19 cellular contexts compared by ENCODE assay signal in genomic region chr12:80607361-80608135, GRCh38.
DNase-seq lines count a peak whose midpoint lies in the region; ATAC-seq, FAIRE-seq and TF ChIP-seq lines count a peak whose summit lies in the region.
"Had no signal": no experiment of that assay in that cellular context is flagged by ENCODE, and none has a peak within 500 bp of the region (broad histone marks: within the 10 kb centered on the region; RNA-seq: fewer than 3 reads in every experiment).

No MANE protein-coding gene starts in this region.

- no peaks in the 10 kb centered on the region for H3K9me1 ChIP-seq in keratinocyte (ENCODE audit: control insufficient read depth, extremely low read depth, insufficient read depth, low read length)

- TF ChIP-seq POLR2A in HCT116 (IDR thresholded peaks at IDR 0.05; ENCODE audit: borderline replicate concordance, extremely low read depth, insufficient read depth, insufficient read length) (no peak), GM12892 (IDR thresholded peaks at IDR 0.05; ENCODE audit: low read depth, low read length) (no peak)

- FAIRE-seq in keratinocyte (lab: Jason Lieb, UNC), result no peak
- no peak for FAIRE-seq in GM12892 (lab: Jason Lieb, UNC)
- FAIRE-seq: TTC549 had no signal

- peak; percentile 34 for TF ChIP-seq CTCF in C4-2B (conservative IDR thresholded peaks at IDR 0.05)
- peak in 2 of 3 experiments; percentile 55 to 72; a peak in 4 of 6 replicates for TF ChIP-seq CTCF in HCT116 (IDR thresholded peaks at IDR 0.05 in 2 of 3, conservative IDR thresholded peaks at IDR 0.05 in 1 of 3; ENCODE audit: borderline replicate concordance in 1 of 3, insufficient read depth in 1 of 3, low read depth in 2 of 3, low read length in 2 of 3)
- peak in 2 of 3 experiments; percentile 29 to 57 for TF ChIP-seq CTCF in keratinocyte (optimal IDR thresholded peaks at IDR 0.05 in 1 of 3, IDR thresholded peaks at IDR 0.05 in 1 of 3, conservative IDR thresholded peaks at IDR 0.05 in 1 of 3; ENCODE audit: extremely low read depth in 1 of 3, insufficient read depth in 2 of 3, low read length in 3 of 3)

- H2AFZ ChIP-seq in HCT116 (ENCODE audit: low read depth, low read length, poor library complexity, severe bottlenecking) (no peak overlapping the region), keratinocyte (ENCODE audit: control insufficient read depth, low read length) (no peak overlapping the region)

- H3K4me3 ChIP-seq in HCT116 (replicated peaks in 1 of 2; ENCODE audit: low read depth in 1 of 2, low read length in 2 of 2) (no peak overlapping the region), keratinocyte (ENCODE audit: control insufficient read depth in 2 of 3, extremely low read depth in 1 of 3, insufficient read depth in 2 of 3, low read depth in 1 of 3, low read length in 3 of 3) (no peak overlapping the region)
- H3K4me3 ChIP-seq: heart left ventricle, mucosa of descending colon, ovary had no signal

- ATAC-seq in HCT116, result peak; percentile 63
- ATAC-seq in GM21576 (IDR thresholded peaks at IDR 0.05; ENCODE audit: unreplicated experiment), result no peak
- ATAC-seq: heart left ventricle; mucosa of descending colon; stimulated activated naive CD8-positive, alpha-beta T cell treated with anti-CD3 and anti-CD28 coated beads, Interleukin-15, amount 100 ng/mL, for 72 hours had no signal

- H3K79me2 ChIP-seq in HCT116 (ENCODE audit: insufficient read depth, low read length), result no peaks in the 10 kb centered on the region
- H3K79me2 ChIP-seq in keratinocyte (ENCODE audit: control insufficient read depth, insufficient read depth, low read length), result no peaks in the 10 kb centered on the region

- in situ Hi-C loops in SK-MEL-5 (cut with HindIII; ENCODE audit: low pct_unique_long_range_greater_than_20kb, low sequenced_read_pairs), result no loop called here

- H3K9me3 ChIP-seq in HCT116 (ENCODE audit: control insufficient read depth in 1 of 2, insufficient read depth in 1 of 2, low read depth in 1 of 2, low read length in 2 of 2) (no peaks in the 10 kb centered on the region), keratinocyte (ENCODE audit: control insufficient read depth, low read depth, low read length) (no peaks in the 10 kb centered on the region)
- H3K9me3 ChIP-seq: heart left ventricle, mucosa of descending colon, ovary had no signal

- H3K27ac ChIP-seq in C4-2B (no peak overlapping the region), HCT116 (ENCODE audit: low read depth, low read length) (no peak overlapping the region), keratinocyte (ENCODE audit: control insufficient read depth, insufficient read depth, low read length) (no peak overlapping the region)
- H3K27ac ChIP-seq: heart left ventricle, ovary had no signal

- RAD21 ChIA-PET in HCT116 (lab: Charles Lee; ENCODE audit: low non-redundant PET in 1 of 2, low total read pairs in 2 of 2, uncharacterized antibody in 2 of 2, unreplicated experiment in 2 of 2), result no interaction called here

- H3K4me2 ChIP-seq in HCT116 (ENCODE audit: low read length) (no peak overlapping the region), keratinocyte (ENCODE audit: control insufficient read depth, extremely low read depth, insufficient read depth, low read depth, low read length) (no peak overlapping the region)

- no peaks in the 10 kb centered on the region for H3K9me2 ChIP-seq in HCT116 (ENCODE audit: insufficient read depth)

- H4K20me1 ChIP-seq in HCT116 (ENCODE audit: insufficient read depth) (no peaks in the 10 kb centered on the region), keratinocyte (ENCODE audit: control insufficient read depth, extremely low read depth, insufficient read depth, low read length) (no peaks in the 10 kb centered on the region)

- H3K27me3 ChIP-seq in HCT116 (ENCODE audit: insufficient read depth, low read length) (no peaks in the 10 kb centered on the region), keratinocyte (ENCODE audit: control insufficient read depth, extremely low read depth, insufficient read depth, low read length) (no peaks in the 10 kb centered on the region)
- H3K27me3 ChIP-seq: heart left ventricle, ovary had no signal

- BruUV-seq in HCT116 (replicated peaks; lab: Mats Ljungman, UMichigan), result no TSS peak

- no peak overlapping the region for H3K9ac ChIP-seq in HCT116 (ENCODE audit: low read length)
- H3K9ac ChIP-seq in keratinocyte (ENCODE audit: control insufficient read depth, extremely low read depth, insufficient read depth, low read length), result no peak overlapping the region

- peak; percentile 25; the same call in 1 of the 2 replicates for TF ChIP-seq RAD21 in HCT116 (IDR thresholded peaks at IDR 0.05; ENCODE audit: low read depth)

- DNase-seq in HCT116 (ENCODE audit: low read depth, low spot score), result no peak
- DNase-seq in SK-MEL-5 (ENCODE audit: low read depth, low spot score), result peak; percentile 8
- DNase-seq in keratinocyte (ENCODE audit: low read depth, low spot score), result no peak
- no peak for DNase-seq in SW 1271 (lab: John Stamatoyannopoulos, UW)
- DNase-seq in GM12892 (ENCODE audit: insufficient read length), result no peak
- DNase-seq in 8988T, result no peak
- DNase-seq: activated CD4-positive, alpha-beta T cell treated with anti-CD3 and anti-CD28 coated beads, Interleukin-2, amount 50 U/mL, for 4 hours; DMS153; heart left ventricle; kidney glomerular epithelial cell; mucosa of descending colon; NCI-H2081; NCI-H82; ovary; SHP77 treated with DMSO at 0.1 percent for 48 hours; stimulated activated naive CD8-positive, alpha-beta T cell treated with anti-CD3 and anti-CD28 coated beads, Interleukin-15, amount 100 ng/mL, for 72 hours had no signal

- H3K4me1 ChIP-seq in HCT116 (ENCODE audit: control insufficient read depth in 1 of 2, insufficient read depth in 2 of 2, low read length in 2 of 2), result no peaks in the 10 kb centered on the region
- no peaks in the 10 kb centered on the region for H3K4me1 ChIP-seq in keratinocyte (ENCODE audit: control insufficient read depth, extremely low read depth, insufficient read depth, low read length)
- H3K4me1 ChIP-seq: heart left ventricle had no signal

- intact Hi-C loops in HCT116 (cut with micrococcal nuclease), result no loop called here

- dilution Hi-C loops in keratinocyte (cut with MboI; ENCODE audit: extremely low pct_ligation_motif_present, low sequenced_read_pairs), result no loop called here

- CTCF ChIA-PET in HCT116 (lab: Charles Lee), result interaction anchor here (0.6 to 2.1 kb wide), 9 partner anchors 10 to 134 kb away, joined by 3 to 19 read pairs (median 4); no protein-coding TSS in a partner anchor

- POLR2A ChIA-PET in HCT116 (lab: Charles Lee), result no interaction called here

- no peaks in the 10 kb centered on the region for H3K36me3 ChIP-seq in HCT116 (ENCODE audit: control insufficient read depth in 1 of 2, insufficient read depth in 2 of 2, low read length in 2 of 2)
- no peaks in the 10 kb centered on the region for H3K36me3 ChIP-seq in keratinocyte (ENCODE audit: control insufficient read depth in 2 of 2, extremely low read depth in 1 of 2, insufficient read depth in 2 of 2, low read length in 2 of 2)
- H3K36me3 ChIP-seq: heart left ventricle, ovary had no signal

TF ChIP-seq in HCT116, 20 proteins besides CTCF, POLR2A, EP300 and RAD21:
- TF ChIP-seq CBX3 (IDR thresholded peaks at IDR 0.05; ENCODE audit: low read depth) (no peak), EGR1 (IDR thresholded peaks at IDR 0.05; ENCODE audit: low read depth) (no peak), ZNF274 (IDR thresholded peaks at IDR 0.05; ENCODE audit: low read depth, low read length) (no peak), ATF3 (IDR thresholded peaks at IDR 0.05) (no peak), CEBPB (IDR thresholded peaks at IDR 0.05; ENCODE audit: low read depth) (no peak), EZH2 (IDR thresholded peaks at IDR 0.05) (no peak)
